In genomic region chr12:4800555-4800954, GRCh38 we compare ENCODE assay signal across 7 cellular contexts.
"Had no signal": no experiment of that assay in that cellular context is flagged by ENCODE, and none has a peak within 500 bp of the region (broad histone marks: within the 10 kb centered on the region; RNA-seq: fewer than 3 reads in every experiment).

No MANE protein-coding gene starts in this region.

- H2AFZ ChIP-seq: GM23248 had no signal

- H3K36me3 Mint-ChIP-seq: IgD-negative memory B cell had no signal

- H3K27ac Mint-ChIP-seq: IgD-negative memory B cell had no signal

- H3K27ac ChIP-seq: GM23248 had no signal

- H3K9ac ChIP-seq: GM23248 had no signal

- H3K4me1 Mint-ChIP-seq: IgD-negative memory B cell had no signal

- H3K4me3 ChIP-seq: GM23248 had no signal

- FAIRE-seq: HTR-8/SVneo had no signal

- DNase-seq: GM23248, GOT3, H7, HCEC 1CT, KG1 had no signal

- H3K4me3 Mint-ChIP-seq: IgD-negative memory B cell had no signal
